Comparison of ENCODE assay signal across 1 cellular context in the genomic region with DNA sequence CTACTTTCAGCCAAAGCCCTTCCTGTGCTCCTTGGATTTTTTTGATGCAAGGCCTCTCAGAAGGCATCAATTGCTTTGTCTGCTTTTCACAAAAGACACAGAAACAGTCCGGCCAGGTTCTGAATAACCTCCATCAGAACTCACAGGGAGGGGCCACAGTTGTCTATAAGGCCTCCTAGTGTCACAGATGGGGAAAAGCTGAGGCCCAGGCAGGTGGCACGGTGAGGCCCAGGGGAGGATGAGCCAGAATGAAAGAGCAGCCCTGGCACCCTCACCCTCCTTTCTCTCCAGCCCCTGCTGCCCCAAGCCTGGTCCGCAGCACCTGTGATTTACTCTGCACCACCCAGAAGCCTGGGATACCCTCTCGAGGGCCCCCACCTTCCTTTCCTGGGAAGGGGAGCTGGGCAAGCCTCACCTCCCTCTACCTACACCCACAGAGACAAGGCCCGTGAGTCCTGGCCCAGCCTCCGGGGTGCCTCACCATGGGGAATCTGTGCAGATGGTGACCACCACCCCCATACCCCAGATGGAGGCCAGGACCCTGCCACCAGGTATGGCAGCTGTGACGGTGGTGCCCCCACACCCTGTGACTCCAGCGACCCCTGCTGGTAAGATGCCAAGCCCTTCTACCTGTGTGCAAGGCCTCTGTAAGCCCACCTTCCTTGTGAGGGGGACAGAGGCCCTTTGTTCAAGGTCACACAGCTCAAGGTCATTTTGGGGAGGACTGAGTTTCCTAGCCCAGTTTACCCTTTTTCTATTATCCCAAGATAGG.
TF ChIP-seq lines count a peak whose summit lies in the region.

No MANE protein-coding gene starts in this region.

TF ChIP-seq in H1, 55 proteins besides CTCF, POLR2A, EP300 and RAD21:
- no peak for TF ChIP-seq SIX5 (IDR thresholded peaks at IDR 0.05; ENCODE audit: low read depth, low read length)
- no peak for TF ChIP-seq KDM5A (IDR thresholded peaks at IDR 0.05; ENCODE audit: low read length)
- no peak for TF ChIP-seq RXRA (IDR thresholded peaks at IDR 0.05; ENCODE audit: insufficient read depth, low read depth, low read length)
- peak; percentile 56 for TF ChIP-seq CREB1 (IDR thresholded peaks at IDR 0.05)
- no peak for TF ChIP-seq NRF1 (IDR thresholded peaks at IDR 0.05; ENCODE audit: low read depth, low read length)
- TF ChIP-seq CHD1 (IDR thresholded peaks at IDR 0.05; ENCODE audit: low read depth, low read length) = no peak
